In genomic region chr5:185095-186070, GRCh38 we compare ENCODE assay signal across 23 cellular contexts. TPM values are rescaled to one million over a fixed set of nuclear protein-coding genes. Genes with fewer than 3 reads are reported as not detected.
DNase-seq lines count a peak whose midpoint lies in the region; ATAC-seq, FAIRE-seq and TF ChIP-seq lines count a peak whose summit lies in the region.
"Had no signal": no experiment of that assay in that cellular context is flagged by ENCODE, and none has a peak within 500 bp of the region (broad histone marks: within the 10 kb centered on the region; RNA-seq: fewer than 3 reads in every experiment).

No MANE protein-coding gene starts in this region.

- H3K79me2 ChIP-seq in HepG2 (ENCODE audit: insufficient read depth, low read length), result no peaks in the 10 kb centered on the region
- no peaks in the 10 kb centered on the region for H3K79me2 ChIP-seq in smooth muscle cell (ENCODE audit: low read depth)

- ATAC-seq in right lobe of liver (no peak), HepG2 (no peak), lower lobe of right lung (no peak), HG03045 (IDR thresholded peaks at IDR 0.05; ENCODE audit: unreplicated experiment) (no peak)
- ATAC-seq: A549, GM12878 had no signal

- H2AFZ ChIP-seq in HepG2 (ENCODE audit: low read length), result no peak overlapping the region
- no peak overlapping the region for H2AFZ ChIP-seq in smooth muscle cell (ENCODE audit: low read depth)

- POLR2A ChIA-PET in HepG2 (lab: Yijun Ruan, JAX), result no interaction called here

- H3K9me3 ChIP-seq in right lobe of liver (no peaks in the 10 kb centered on the region), HepG2 (ENCODE audit: low read length) (no peaks in the 10 kb centered on the region), lower lobe of right lung (no peaks in the 10 kb centered on the region), smooth muscle cell (replicated peaks; ENCODE audit: low read depth) (no peaks in the 10 kb centered on the region)
- H3K9me3 ChIP-seq: A549 had no signal

- TF ChIP-seq CTCF in right lobe of liver (IDR thresholded peaks at IDR 0.05) (no peak), HepG2 (CRISPR knock-in tag; IDR thresholded peaks at IDR 0.05) (no peak), lower lobe of right lung (IDR thresholded peaks at IDR 0.05) (no peak), smooth muscle cell (IDR thresholded peaks at IDR 0.05; ENCODE audit: borderline replicate concordance, insufficient read depth, poor library complexity, severe bottlenecking) (no peak)

- H3K27me3 ChIP-seq in right lobe of liver, result no peaks in the 10 kb centered on the region
- H3K27me3 ChIP-seq in HepG2 (ENCODE audit: control insufficient read depth in 1 of 2, insufficient read depth in 2 of 2, low read length in 2 of 2), result peaks cover 0 to 26% of the 10 kb centered on the region in 2 experiments; a peak in 4 of 5 replicates
- H3K27me3 ChIP-seq in lower lobe of right lung (ENCODE audit: low read depth), result no peaks in the 10 kb centered on the region
- H3K27me3 ChIP-seq in smooth muscle cell (ENCODE audit: low read depth), result no peaks in the 10 kb centered on the region

- H3K4me2 ChIP-seq in HepG2 (ENCODE audit: low read depth, low read length) (no peak overlapping the region), smooth muscle cell (peak overlapping the region; percentile 8)
- H3K4me2 ChIP-seq: A549 had no signal

- H4K20me1 ChIP-seq in HepG2 (ENCODE audit: insufficient read depth, low read length), result no peaks in the 10 kb centered on the region
- H4K20me1 ChIP-seq in smooth muscle cell (ENCODE audit: low read depth), result no peaks in the 10 kb centered on the region

- H3F3A ChIP-seq in smooth muscle cell (ENCODE audit: low read depth), result no peaks in the 10 kb centered on the region

- intact Hi-C loops in right lobe of liver (cut with DNase I), result no loop called here
- intact Hi-C loops in HepG2 (cut with micrococcal nuclease; ENCODE audit: unreplicated experiment), result no loop called here
- intact Hi-C loops in lower lobe of right lung (cut with DNase I), result no loop called here

- TF ChIP-seq EP300 in HepG2 (IDR thresholded peaks at IDR 0.05; ENCODE audit: low read depth in 2 of 2, low read length in 2 of 2), result no peak
- no peak for TF ChIP-seq EP300 in HepG2 (CRISPR knock-in tag; IDR thresholded peaks at IDR 0.05; ENCODE audit: borderline replicate concordance)

- in situ Hi-C loops in HepG2 (cut with HindIII; ENCODE audit: extremely low pct_ligation_motif_present, low pct_unique_long_range_greater_than_20kb), result no loop called here

- no TSS peak for BruUV-seq in HepG2 (replicated peaks; lab: Mats Ljungman, UMichigan)

- CTCF ChIA-PET in HepG2 (lab: Yijun Ruan, JAX; ENCODE audit: low intra/inter-chr PET ratio, low total read pairs), result no interaction called here

- FAIRE-seq in HepG2 (lab: Jason Lieb, UNC), result no peak
- FAIRE-seq: A549, GM12878, H1 had no signal

- H3K4me1 ChIP-seq in right lobe of liver (no peaks in the 10 kb centered on the region), HepG2 (ENCODE audit: insufficient read depth, low read length) (peaks cover 22% of the 10 kb centered on the region), lower lobe of right lung (peaks cover 16% of the 10 kb centered on the region), smooth muscle cell (ENCODE audit: low read depth) (peaks cover 3% of the 10 kb centered on the region)
- H3K4me1 ChIP-seq: A549 had no signal

- no peak for TF ChIP-seq RAD21 in HepG2 (CRISPR knock-in tag; IDR thresholded peaks at IDR 0.05)

- peak in 2 of 3 donors; percentile 27 to 31 for DNase-seq in right lobe of liver
- no peak for DNase-seq in HepG2 (ENCODE audit: low spot score)
- DNase-seq in amniotic epithelial cell (ENCODE audit: low read depth), result peak; percentile 21
- peak; percentile 36 for DNase-seq in lower lobe of right lung
- no peak for DNase-seq in smooth muscle cell (lab: John Stamatoyannopoulos, UW; ENCODE audit: unreplicated experiment)
- DNase-seq in nucleus accumbens (lab: John Stamatoyannopoulos, UW), result no peak
- DNase-seq in ecto neural progenitor cell (ENCODE audit: low spot score), result no peak
- DNase-seq: DMS53, NCI-H1417 treated with DMSO at 0.1 percent for 48 hours, NCI-H187 treated with DMSO at 0.1 percent for 48 hours, NCI-H226, NCI-H524, NCI-H82, OCI-M1, SHP77 treated with DMSO at 0.1 percent for 48 hours had no signal

- H3K36me3 ChIP-seq in right lobe of liver (no peaks in the 10 kb centered on the region), HepG2 (replicated peaks in 1 of 2; ENCODE audit: control insufficient read depth in 1 of 2, insufficient read depth in 2 of 2, low read length in 2 of 2) (no peaks in the 10 kb centered on the region), lower lobe of right lung (no peaks in the 10 kb centered on the region), smooth muscle cell (ENCODE audit: low read depth) (no peaks in the 10 kb centered on the region)

- H3K9ac ChIP-seq in HepG2 (ENCODE audit: insufficient read depth, low read depth, low read length), result no peak overlapping the region
- H3K9ac ChIP-seq in smooth muscle cell (ENCODE audit: low read depth), result no peak overlapping the region

- no peak for TF ChIP-seq POLR2A in right lobe of liver (IDR thresholded peaks at IDR 0.05)
- no peak for TF ChIP-seq POLR2A in HepG2 (IDR thresholded peaks at IDR 0.05; ENCODE audit: insufficient read depth in 1 of 2, low read depth in 2 of 2, low read length in 2 of 2)

- H3K27ac ChIP-seq in right lobe of liver (no peak overlapping the region), HepG2 (ENCODE audit: extremely low read length, insufficient read depth, low read length) (no peak overlapping the region), lower lobe of right lung (no peak overlapping the region), smooth muscle cell (ENCODE audit: low read depth) (no peak overlapping the region)
- H3K27ac ChIP-seq: A549 had no signal

- H3K4me3 ChIP-seq in right lobe of liver, result no peak overlapping the region
- H3K4me3 ChIP-seq in HepG2 (replicated peaks in 1 of 3; ENCODE audit: insufficient read depth in 1 of 3, low read depth in 2 of 3, low read length in 3 of 3), result no peak overlapping the region
- H3K4me3 ChIP-seq in lower lobe of right lung, result no peak overlapping the region
- no peak overlapping the region for H3K4me3 ChIP-seq in smooth muscle cell
- H3K4me3 ChIP-seq: A549, GM12878 had no signal

- WGBS in right lobe of liver (ENCODE audit: insufficient coverage, low coverage, low lambda C conversion rate, missing lambda C conversion rate), result 67% methylated on average over 5 of the region's 21 CpGs
- WGBS in HepG2 (ENCODE audit: low lambda C conversion rate), result 33% methylated on average over 13 of the region's 21 CpGs
- 64% methylated on average over 21 of the region's 21 CpGs for WGBS in smooth muscle cell (ENCODE audit: low lambda C conversion rate)

RNA-seq across cellular contexts. Expression of gene LRRC14B, which starts 5.9 kb away (rescaled TPM):
- total RNA-seq in right lobe of liver (not detected), HepG2 (2016; rRNA removed; fragmentation: Illumina TruSeq; extraction: Trizol) (not detected in 2 replicates), lower lobe of right lung (not detected), smooth muscle cell (0.22 TPM in 1 of 2 replicates, not detected in the other)
- total RNA-seq in HepG2 (2016; cell fraction: cytosol; rRNA removed; fragmentation: Illumina TruSeq; extraction: Trizol; ENCODE audit: low read depth), result not detected in 2 replicates
- total RNA-seq in HepG2 (2016; cell fraction: insoluble cytoplasmic fraction; rRNA removed; fragmentation: Illumina TruSeq; extraction: Trizol), result not detected in 2 replicates
- total RNA-seq in HepG2 (2016; cell fraction: membrane; rRNA removed; fragmentation: Illumina TruSeq; extraction: Trizol), result not detected in 2 replicates
- total RNA-seq in HepG2 (2016; cell fraction: nucleus; rRNA removed; fragmentation: Illumina TruSeq; extraction: Trizol), result not detected in 2 replicates
- polyA plus RNA-seq in HepG2 (2011; rRNA removed) (not detected in 2 replicates), smooth muscle cell (0.11 TPM in 1 of 2 replicates, not detected in the other)
- polyA plus RNA-seq in HepG2 (2011; cell fraction: cytosol; rRNA removed), result not detected in 2 replicates
- polyA plus RNA-seq in HepG2 (2011; cell fraction: nucleus; rRNA removed), result not detected in 2 replicates
- not detected in 2 replicates for polyA plus RNA-seq in HepG2 (2012)
- not detected in 2 replicates for polyA plus RNA-seq in HepG2 (2016; cell fraction: cytosol; fragmentation: Illumina TruSeq; extraction: Trizol; ENCODE audit: low read depth)
- polyA plus RNA-seq in HepG2 (2016; cell fraction: insoluble cytoplasmic fraction; fragmentation: Illumina TruSeq; extraction: Trizol; ENCODE audit: low read depth), result not detected in 2 replicates
- not detected in 2 replicates for polyA plus RNA-seq in HepG2 (2016; cell fraction: membrane; fragmentation: Illumina TruSeq; extraction: Trizol; ENCODE audit: low read depth)
- polyA plus RNA-seq in HepG2 (2016; cell fraction: nucleus; fragmentation: Illumina TruSeq; extraction: Trizol; ENCODE audit: insufficient read depth, low read depth), result not detected in 2 replicates
- polyA minus RNA-seq in HepG2 (2011; rRNA and poly(A)+ RNA removed; ENCODE audit: low replicate concordance), result 0.14 TPM in 1 of 2 replicates, not detected in the other
- not detected in 2 replicates for polyA minus RNA-seq in HepG2 (2011; cell fraction: cytosol; rRNA and poly(A)+ RNA removed)
- polyA minus RNA-seq in HepG2 (2011; cell fraction: nucleus; rRNA and poly(A)+ RNA removed), result not detected in 2 replicates
- total RNA-seq: CD8-positive, alpha-beta memory T cell; H1; HT-29; MCF 10A had no signal
- polyA plus RNA-seq: A549; BJ; CD8-positive, alpha-beta memory T cell; H1 had no signal

RNA-seq across cellular contexts. Expression of gene CCDC127, which starts 32.6 kb away (rescaled TPM):
- 1 to 10 TPM; 1.2 to 3.6 (median 2.2) TPM for total RNA-seq in right lobe of liver
- total RNA-seq in HepG2 (2016; rRNA removed; fragmentation: Illumina TruSeq; extraction: Trizol), result 2.8 and 4.3 TPM in 2 replicates
- 1.0 and 1.3 TPM in 2 replicates for total RNA-seq in HepG2 (2016; cell fraction: cytosol; rRNA removed; fragmentation: Illumina TruSeq; extraction: Trizol; ENCODE audit: low read depth)
- 2.2 and 4.2 TPM in 2 replicates for total RNA-seq in HepG2 (2016; cell fraction: insoluble cytoplasmic fraction; rRNA removed; fragmentation: Illumina TruSeq; extraction: Trizol)
- total RNA-seq in HepG2 (2016; cell fraction: membrane; rRNA removed; fragmentation: Illumina TruSeq; extraction: Trizol), result 1.4 and 2.0 TPM in 2 replicates
- 3.4 and 4.3 TPM in 2 replicates for total RNA-seq in HepG2 (2016; cell fraction: nucleus; rRNA removed; fragmentation: Illumina TruSeq; extraction: Trizol)
- polyA plus RNA-seq in HepG2 (2011; rRNA removed), result 2.9 and 3.7 TPM in 2 replicates
- 2.6 and 3.2 TPM in 2 replicates for polyA plus RNA-seq in HepG2 (2011; cell fraction: cytosol; rRNA removed)
- polyA plus RNA-seq in HepG2 (2011; cell fraction: nucleus; rRNA removed), result 4.9 and 6.4 TPM in 2 replicates
- polyA plus RNA-seq in HepG2 (2012), result 5.0 and 5.2 TPM in 2 replicates
- 0.50 and 0.51 TPM in 2 replicates for polyA plus RNA-seq in HepG2 (2016; cell fraction: cytosol; fragmentation: Illumina TruSeq; extraction: Trizol; ENCODE audit: low read depth)
- polyA plus RNA-seq in HepG2 (2016; cell fraction: insoluble cytoplasmic fraction; fragmentation: Illumina TruSeq; extraction: Trizol; ENCODE audit: low read depth), result 1.8 and 2.3 TPM in 2 replicates
- polyA plus RNA-seq in HepG2 (2016; cell fraction: membrane; fragmentation: Illumina TruSeq; extraction: Trizol; ENCODE audit: low read depth), result 0.66 and 0.68 TPM in 2 replicates
- 8.7 and 9.9 TPM in 2 replicates for polyA plus RNA-seq in HepG2 (2016; cell fraction: nucleus; fragmentation: Illumina TruSeq; extraction: Trizol; ENCODE audit: insufficient read depth, low read depth)
- 2.8 and 7.8 TPM in 2 replicates for polyA minus RNA-seq in HepG2 (2011; rRNA and poly(A)+ RNA removed; ENCODE audit: low replicate concordance)
- polyA minus RNA-seq in HepG2 (2011; cell fraction: cytosol; rRNA and poly(A)+ RNA removed), result 2.0 TPM in 2 replicates
- polyA minus RNA-seq in HepG2 (2011; cell fraction: nucleus; rRNA and poly(A)+ RNA removed), result 6.7 and 8.1 TPM in 2 replicates
- total RNA-seq in lower lobe of right lung, result 4.9 TPM
- total RNA-seq in smooth muscle cell, result 2.8 and 3.2 TPM in 2 replicates
- polyA plus RNA-seq in smooth muscle cell, result 8.6 and 9.0 TPM in 2 replicates

RNA-seq across cellular contexts. Expression of gene SDHA, which starts 32.7 kb away (rescaled TPM):
- total RNA-seq in right lobe of liver, result 100 to 1,000 TPM; 165 to 223 (median 188) TPM
- total RNA-seq in HepG2 (2016; rRNA removed; fragmentation: Illumina TruSeq; extraction: Trizol), result 192 and 240 TPM in 2 replicates
- total RNA-seq in HepG2 (2016; cell fraction: cytosol; rRNA removed; fragmentation: Illumina TruSeq; extraction: Trizol; ENCODE audit: low read depth), result 42.0 and 46.9 TPM in 2 replicates
- 168 and 247 TPM in 2 replicates for total RNA-seq in HepG2 (2016; cell fraction: insoluble cytoplasmic fraction; rRNA removed; fragmentation: Illumina TruSeq; extraction: Trizol)
- 52.9 and 56.5 TPM in 2 replicates for total RNA-seq in HepG2 (2016; cell fraction: membrane; rRNA removed; fragmentation: Illumina TruSeq; extraction: Trizol)
- 141 and 179 TPM in 2 replicates for total RNA-seq in HepG2 (2016; cell fraction: nucleus; rRNA removed; fragmentation: Illumina TruSeq; extraction: Trizol)
- 156 and 185 TPM in 2 replicates for polyA plus RNA-seq in HepG2 (2011; rRNA removed)
- polyA plus RNA-seq in HepG2 (2011; cell fraction: cytosol; rRNA removed), result 110 and 117 TPM in 2 replicates
- polyA plus RNA-seq in HepG2 (2011; cell fraction: nucleus; rRNA removed), result 108 and 110 TPM in 2 replicates
- 146 and 185 TPM in 2 replicates for polyA plus RNA-seq in HepG2 (2012)
- 12.6 and 16.7 TPM in 2 replicates for polyA plus RNA-seq in HepG2 (2016; cell fraction: cytosol; fragmentation: Illumina TruSeq; extraction: Trizol; ENCODE audit: low read depth)
- 131 and 149 TPM in 2 replicates for polyA plus RNA-seq in HepG2 (2016; cell fraction: insoluble cytoplasmic fraction; fragmentation: Illumina TruSeq; extraction: Trizol; ENCODE audit: low read depth)
- 23.0 and 24.9 TPM in 2 replicates for polyA plus RNA-seq in HepG2 (2016; cell fraction: membrane; fragmentation: Illumina TruSeq; extraction: Trizol; ENCODE audit: low read depth)
- polyA plus RNA-seq in HepG2 (2016; cell fraction: nucleus; fragmentation: Illumina TruSeq; extraction: Trizol; ENCODE audit: insufficient read depth, low read depth), result 181 and 200 TPM in 2 replicates
- 514 and 684 TPM in 2 replicates for polyA minus RNA-seq in HepG2 (2011; rRNA and poly(A)+ RNA removed; ENCODE audit: low replicate concordance)
- 123 and 151 TPM in 2 replicates for polyA minus RNA-seq in HepG2 (2011; cell fraction: cytosol; rRNA and poly(A)+ RNA removed)
- polyA minus RNA-seq in HepG2 (2011; cell fraction: nucleus; rRNA and poly(A)+ RNA removed), result 128 and 143 TPM in 2 replicates
- total RNA-seq in lower lobe of right lung, result 89.6 TPM
- 59.7 and 68.7 TPM in 2 replicates for total RNA-seq in smooth muscle cell
- 120 and 130 TPM in 2 replicates for polyA plus RNA-seq in smooth muscle cell

Comparison
In these comparisons a context has a peak if more than half of its experiments do, and no peak if none do; other contexts are left out.
1. DNase-seq: peak in right lobe of liver (2 of 3), amniotic epithelial cell (single experiment) and lower lobe of right lung (single experiment); none in HepG2 (single experiment), smooth muscle cell (single experiment), nucleus accumbens (0 of 56) and ecto neural progenitor cell (single experiment).